7 cellular contexts compared by ENCODE assay signal in genomic region chr9:61386818-61387102, GRCh38.
DNase-seq lines count a peak whose midpoint lies in the region; ATAC-seq, FAIRE-seq and TF ChIP-seq lines count a peak whose summit lies in the region.
"Not testable (repeated sequence)": the region's sequence is repeated elsewhere in the genome, so short reads cannot be mapped to it uniquely, and the experiment has no call there.

No MANE protein-coding gene starts in this region.

- not testable (repeated sequence) for TF ChIP-seq POLR2A in endothelial cell of umbilical vein (IDR thresholded peaks at IDR 0.05; ENCODE audit: low read depth, low read length)

- not testable (repeated sequence) for H3K9ac ChIP-seq in mammary epithelial cell (ENCODE audit: insufficient read depth, low read length); endothelial cell of umbilical vein (replicated peaks; ENCODE audit: extremely low read depth, insufficient read depth, low read length)

- not testable (repeated sequence) for H3K36me3 ChIP-seq in mammary epithelial cell (ENCODE audit: insufficient read depth, low read length); endothelial cell of umbilical vein (ENCODE audit: control insufficient read depth in 2 of 2, extremely low read depth in 1 of 2, insufficient read depth in 2 of 2, low read length in 2 of 2); left lung; lower lobe of right lung; upper lobe of right lung

- H3K4me3 ChIP-seq in mammary epithelial cell (replicated peaks in 1 of 3; ENCODE audit: insufficient read depth in 1 of 3, low read depth in 2 of 3, low read length in 3 of 3); endothelial cell of umbilical vein (replicated peaks in 1 of 3; ENCODE audit: insufficient read depth in 1 of 3, low read depth in 1 of 3, low read length in 3 of 3); left lung; lower lobe of right lung; upper lobe of right lung: not testable (repeated sequence)

- TF ChIP-seq CTCF in VCaP (conservative IDR thresholded peaks at IDR 0.05); mammary epithelial cell (conservative IDR thresholded peaks at IDR 0.05 in 1 of 2, IDR thresholded peaks at IDR 0.05 in 1 of 2; ENCODE audit: extremely low read depth in 1 of 2, insufficient read depth in 1 of 2, low read depth in 1 of 2, low read length in 2 of 2); endothelial cell of umbilical vein (IDR thresholded peaks at IDR 0.05; ENCODE audit: extremely low read depth in 1 of 2, insufficient read depth in 1 of 2, low read depth in 1 of 2, low read length in 2 of 2); left lung (IDR thresholded peaks at IDR 0.05); lower lobe of right lung (IDR thresholded peaks at IDR 0.05); upper lobe of right lung (IDR thresholded peaks at IDR 0.05): not testable (repeated sequence)

- peak; percentile 72 for ATAC-seq in left lung
- peak; percentile 23 to 50 for ATAC-seq in lower lobe of right lung
- peak; percentile 9 for ATAC-seq in upper lobe of right lung

- intact Hi-C loops in mammary epithelial cell (cut with micrococcal nuclease); endothelial cell of umbilical vein (cut with micrococcal nuclease); left lung (cut with DNase I); lower lobe of right lung (cut with DNase I); upper lobe of right lung (cut with DNase I): not testable (repeated sequence)

- H2AFZ ChIP-seq in mammary epithelial cell (ENCODE audit: low read depth, low read length); endothelial cell of umbilical vein (ENCODE audit: low read depth, low read length): not testable (repeated sequence)

- not testable (repeated sequence) for H3K4me1 ChIP-seq in mammary epithelial cell (ENCODE audit: insufficient read depth, low read length); endothelial cell of umbilical vein (ENCODE audit: control insufficient read depth, extremely low read depth, insufficient read depth, low read length); left lung; lower lobe of right lung; upper lobe of right lung

- not testable (repeated sequence) for H3K4me2 ChIP-seq in mammary epithelial cell (ENCODE audit: insufficient read depth, low read depth, low read length); endothelial cell of umbilical vein (ENCODE audit: insufficient read depth, low read length)

- H3K79me2 ChIP-seq in mammary epithelial cell (ENCODE audit: insufficient read depth, low read length); endothelial cell of umbilical vein (ENCODE audit: control insufficient read depth, insufficient read depth, low read length): not testable (repeated sequence)

- H3K9me3 ChIP-seq in mammary epithelial cell (replicated peaks; ENCODE audit: insufficient read depth, low read length); endothelial cell of umbilical vein (replicated peaks; ENCODE audit: control insufficient read depth, insufficient read depth, low read length); left lung; lower lobe of right lung; upper lobe of right lung: not testable (repeated sequence)

- H3K9me1 ChIP-seq in endothelial cell of umbilical vein (replicated peaks; ENCODE audit: control insufficient read depth, extremely low read depth, insufficient read depth, low read length), result not testable (repeated sequence)

- H3K27ac ChIP-seq in VCaP (peak overlapping the region; percentile 34; the same call in 1 of the 2 replicates), epithelial cell of prostate (peak overlapping the region; percentile 31)
- not testable (repeated sequence) for H3K27ac ChIP-seq in mammary epithelial cell (ENCODE audit: insufficient read depth, low read depth, low read length); endothelial cell of umbilical vein (ENCODE audit: insufficient read depth, low read depth, low read length); left lung; lower lobe of right lung; upper lobe of right lung

- FAIRE-seq in endothelial cell of umbilical vein (lab: Jason Lieb, UNC), result not testable (repeated sequence)

- BruUV-seq in mammary epithelial cell (replicated peaks; lab: Mats Ljungman, UMichigan) (TSS peak; percentile 94), endothelial cell of umbilical vein (replicated peaks; lab: Mats Ljungman, UMichigan) (TSS peak; percentile 39)

- H4K20me1 ChIP-seq in mammary epithelial cell (ENCODE audit: insufficient read depth, low read length); endothelial cell of umbilical vein (replicated peaks; ENCODE audit: control insufficient read depth, extremely low read depth, insufficient read depth, low read length): not testable (repeated sequence)

- in situ Hi-C loops in mammary epithelial cell (cut with MboI; ENCODE audit: low sequenced_read_pairs in 2 of 2), result not testable (repeated sequence)

- not testable (repeated sequence) for H3K27me3 ChIP-seq in mammary epithelial cell (ENCODE audit: insufficient read depth, low read length); endothelial cell of umbilical vein (ENCODE audit: control insufficient read depth in 2 of 2, insufficient read depth in 2 of 2, low read length in 2 of 2); left lung; lower lobe of right lung (ENCODE audit: low read depth); upper lobe of right lung

- DNase-seq in mammary epithelial cell; endothelial cell of umbilical vein (ENCODE audit: low read depth, low spot score); epithelial cell of prostate (ENCODE audit: low read depth, low spot score); left lung; lower lobe of right lung; upper lobe of right lung: not testable (repeated sequence)

- POLR2A ChIA-PET in endothelial cell of umbilical vein (lab: Charles Lee), result not testable (repeated sequence)

- CTCF ChIA-PET in mammary epithelial cell (lab: Charles Lee; ENCODE audit: low non-redundant PET); endothelial cell of umbilical vein (lab: Charles Lee): not testable (repeated sequence)

- dilution Hi-C loops in mammary epithelial cell (cut with HindIII; ENCODE audit: low sequenced_read_pairs); endothelial cell of umbilical vein (cut with MboI; ENCODE audit: extremely low pct_ligation_motif_present, low sequenced_read_pairs): not testable (repeated sequence)

Comparison
In these comparisons a context has a peak if more than half of its experiments do, and no peak if none do; other contexts are left out.
1. ATAC-seq: peak in every context shown above with its lines; median percentile 72 in left lung; 36 in lower lobe of right lung; 9 in upper lobe of right lung.